In genomic region chr11:94545641-94546470, GRCh38 we compare ENCODE assay signal across 2 cellular contexts.
TF ChIP-seq lines count a peak whose summit lies in the region.

No MANE protein-coding gene starts in this region.

TF ChIP-seq in HepG2, 621 proteins besides CTCF, POLR2A, EP300 and RAD21:
- no peak for TF ChIP-seq THAP7 (CRISPR knock-in tag; IDR thresholded peaks at IDR 0.05)
- TF ChIP-seq ZNF337 (CRISPR knock-in tag; IDR thresholded peaks at IDR 0.05; ENCODE audit: borderline replicate concordance, low read depth): no peak
- no peak for TF ChIP-seq CHCHD3 (CRISPR knock-in tag; IDR thresholded peaks at IDR 0.05)
- TF ChIP-seq RFX1 (IDR thresholded peaks at IDR 0.05): no peak
- no peak for TF ChIP-seq ZNF709 (CRISPR knock-in tag; IDR thresholded peaks at IDR 0.05)
- no peak for TF ChIP-seq ZNF639 (CRISPR knock-in tag; conservative IDR thresholded peaks at IDR 0.05)
- no peak for TF ChIP-seq ZNF225 (CRISPR knock-in tag; IDR thresholded peaks at IDR 0.05)

TF ChIP-seq in GM12891, 5 proteins besides CTCF, POLR2A, EP300 and RAD21:
- TF ChIP-seq POU2F2 (IDR thresholded peaks at IDR 0.05; ENCODE audit: low read depth, low read length) (no peak), POLR2AphosphoS5 (IDR thresholded peaks at IDR 0.05; ENCODE audit: low read depth, low read length) (no peak), PAX5 (IDR thresholded peaks at IDR 0.05; ENCODE audit: insufficient read depth, low read length, severe bottlenecking) (no peak)
